In genomic region chr14:50649691-50650090, GRCh38 we compare ENCODE assay signal across 24 cellular contexts. TPM values are rescaled to one million over a fixed set of nuclear protein-coding genes. Genes with fewer than 3 reads are reported as not detected.
DNase-seq lines count a peak whose midpoint lies in the region; ATAC-seq, FAIRE-seq and TF ChIP-seq lines count a peak whose summit lies in the region.
"Had no signal": no experiment of that assay in that cellular context is flagged by ENCODE, and none has a peak within 500 bp of the region (broad histone marks: within the 10 kb centered on the region; RNA-seq: fewer than 3 reads in every experiment).

No MANE protein-coding gene starts in this region.

- H3K36me3 ChIP-seq in parathyroid adenoma (ENCODE audit: control insufficient read depth, insufficient read depth, low read length) (no peaks in the 10 kb centered on the region), right lobe of liver (no peaks in the 10 kb centered on the region)
- H3K36me3 ChIP-seq: lower lobe of right lung had no signal

- H3K4me3 ChIP-seq in parathyroid adenoma (ENCODE audit: low read depth, low read length) (no peak overlapping the region), right lobe of liver (no peak overlapping the region)
- H3K4me3 ChIP-seq: body of pancreas, lower lobe of right lung, stomach, tibial nerve had no signal

- H3K27ac ChIP-seq in parathyroid adenoma (no peak overlapping the region), right lobe of liver (no peak overlapping the region)
- H3K27ac ChIP-seq: body of pancreas, KMS-11, lower lobe of right lung, RWPE1, stomach, tibial nerve had no signal

- intact Hi-C loops in right lobe of liver (cut with DNase I) = no loop called here

- peak overlapping the region; percentile 3 for H3K4me2 ChIP-seq in parathyroid adenoma (ENCODE audit: low read length)
- H3K4me2 ChIP-seq: KMS-11 had no signal

- no peaks in the 10 kb centered on the region for H3K9me3 ChIP-seq in parathyroid adenoma (ENCODE audit: control insufficient read depth, low read length)
- H3K9me3 ChIP-seq in right lobe of liver = no peaks in the 10 kb centered on the region
- H3K9me3 ChIP-seq: body of pancreas, lower lobe of right lung, stomach, tibial nerve had no signal

- DNase-seq in GM18507 (ENCODE audit: extremely low spot score, insufficient read length, low read depth) = no peak
- no peak for DNase-seq in stimulated activated CD4-positive, alpha-beta T cell treated with anti-CD3 and anti-CD28 coated beads, Interleukin-4, amount 100 ng/mL, for 24 hours
- no peak for DNase-seq in right lobe of liver
- DNase-seq: activated CD4-positive, alpha-beta T cell treated with anti-CD3 and anti-CD28 coated beads, Interleukin-2, amount 10 ng/mL, durations not matched to agents 24 days and 14 days; activated T-cell treated with anti-CD3 and anti-CD28 coated beads, Interleukin-2, amount 50 U/mL, for 4 hours; body of pancreas; CD4-positive, CD25-positive, alpha-beta regulatory T cell; H7; head of caudate nucleus; lower lobe of right lung; NCI-H187; NCI-H69; posterior cingulate gyrus; stomach; T-helper 2 cell had no signal

- ATAC-seq in GM21515 (IDR thresholded peaks at IDR 0.05; ENCODE audit: unreplicated experiment) (peak; percentile 43), HG03571 (IDR thresholded peaks at IDR 0.05; ENCODE audit: unreplicated experiment) (peak; percentile 49), HG03280 (IDR thresholded peaks at IDR 0.05; ENCODE audit: unreplicated experiment) (no peak), HG03108 (IDR thresholded peaks at IDR 0.05; ENCODE audit: unreplicated experiment) (no peak), right lobe of liver (no peak)
- ATAC-seq: activated T-cell treated with anti-CD3 and anti-CD28 coated beads, Interleukin-2, amount 50 U/mL, for 4 hours; body of pancreas; lower lobe of right lung; sciatic nerve had no signal

- H3K27me3 ChIP-seq in parathyroid adenoma (ENCODE audit: control insufficient read depth, insufficient read depth, low read length) (no peaks in the 10 kb centered on the region), right lobe of liver (no peaks in the 10 kb centered on the region)
- H3K27me3 ChIP-seq: body of pancreas, stomach, tibial nerve had no signal

- TF ChIP-seq CTCF in parathyroid adenoma (IDR thresholded peaks at IDR 0.05) (no peak), right lobe of liver (IDR thresholded peaks at IDR 0.05) (no peak)

- H2AFZ ChIP-seq in parathyroid adenoma = no peak overlapping the region

- H3K4me1 ChIP-seq in parathyroid adenoma (no peaks in the 10 kb centered on the region), right lobe of liver (no peaks in the 10 kb centered on the region)
- H3K4me1 ChIP-seq: lower lobe of right lung had no signal

- FAIRE-seq in GM18507 (lab: Jason Lieb, UNC) = peak; percentile 69

- TF ChIP-seq POLR2A in right lobe of liver (IDR thresholded peaks at IDR 0.05) = no peak

- no peak overlapping the region for H3K9ac ChIP-seq in parathyroid adenoma
- H3K9ac ChIP-seq: KMS-11 had no signal

- H3K79me2 ChIP-seq in parathyroid adenoma = peaks cover 34% of the 10 kb centered on the region

RNA-seq across cellular contexts. Expression of gene SAV1, which starts 18.4 kb away (rescaled TPM):
- 10 to 100 TPM in 3 of 6 experiments, 1 to 10 TPM in 3; 7.8 to 13.8 (median 10.0) TPM for total RNA-seq in right lobe of liver

Comparison
In these comparisons a context has a peak if more than half of its experiments do, and no peak if none do; other contexts are left out.
1. ATAC-seq: peak in GM21515 (single experiment) and HG03571 (single experiment); none in HG03280 (single experiment), HG03108 (single experiment) and right lobe of liver (0 of 4).